Comparison of ENCODE assay signal across 1 cellular context in the genomic region with DNA sequence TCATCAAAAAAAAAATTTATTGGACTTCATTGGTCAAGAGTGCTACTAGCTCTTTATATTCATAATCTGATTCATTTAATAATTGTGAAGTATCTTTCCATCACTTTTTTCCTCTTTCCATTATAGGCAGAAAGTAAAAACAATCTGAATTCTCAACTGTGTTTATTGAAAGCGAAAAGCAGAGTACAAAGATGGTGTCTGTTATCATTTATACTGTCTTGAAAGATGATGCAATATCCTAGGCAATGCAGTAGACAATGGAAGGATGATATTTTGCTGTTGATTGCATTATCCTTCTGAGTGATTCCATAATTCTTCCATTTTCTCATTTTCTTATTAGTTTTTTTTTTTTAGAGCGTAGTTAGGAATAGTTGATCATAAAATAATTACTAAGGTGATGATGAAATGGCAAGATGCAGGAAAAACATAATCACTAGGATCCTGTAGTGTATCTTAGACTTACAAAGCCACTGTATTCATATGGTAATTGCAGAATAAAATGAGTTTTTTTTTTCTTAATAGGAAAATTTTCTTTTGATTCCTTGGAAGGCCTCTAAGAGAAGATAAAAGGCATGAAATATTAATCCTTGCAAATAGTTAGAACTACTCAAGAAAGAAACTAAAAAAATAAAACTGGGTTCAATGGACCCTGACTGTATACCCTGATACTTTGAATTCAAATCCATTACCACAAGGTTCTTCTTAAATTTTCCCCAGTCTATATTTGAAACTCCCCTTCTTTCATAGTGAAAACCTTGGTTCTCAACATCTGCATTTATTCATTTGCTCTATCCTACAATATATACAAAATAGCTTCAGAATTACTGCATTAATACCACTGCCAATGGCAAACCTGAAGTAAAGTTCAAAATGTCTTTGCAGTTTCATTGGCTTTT.
A peak's percentile ranks its signal among the peaks of the same experiment; 100 is the strongest.
TF ChIP-seq lines count a peak whose summit lies in the region.

No MANE protein-coding gene starts in this region.

TF ChIP-seq in H1, 55 proteins besides CTCF, POLR2A, EP300 and RAD21:
- TF ChIP-seq RXRA (IDR thresholded peaks at IDR 0.05; ENCODE audit: insufficient read depth, low read depth, low read length) (no peak), CEBPB (IDR thresholded peaks at IDR 0.05; ENCODE audit: low read depth, low read length) (peak; percentile 80; the same call in 1 of the 2 replicates)
- TF ChIP-seq, protein P1, sequence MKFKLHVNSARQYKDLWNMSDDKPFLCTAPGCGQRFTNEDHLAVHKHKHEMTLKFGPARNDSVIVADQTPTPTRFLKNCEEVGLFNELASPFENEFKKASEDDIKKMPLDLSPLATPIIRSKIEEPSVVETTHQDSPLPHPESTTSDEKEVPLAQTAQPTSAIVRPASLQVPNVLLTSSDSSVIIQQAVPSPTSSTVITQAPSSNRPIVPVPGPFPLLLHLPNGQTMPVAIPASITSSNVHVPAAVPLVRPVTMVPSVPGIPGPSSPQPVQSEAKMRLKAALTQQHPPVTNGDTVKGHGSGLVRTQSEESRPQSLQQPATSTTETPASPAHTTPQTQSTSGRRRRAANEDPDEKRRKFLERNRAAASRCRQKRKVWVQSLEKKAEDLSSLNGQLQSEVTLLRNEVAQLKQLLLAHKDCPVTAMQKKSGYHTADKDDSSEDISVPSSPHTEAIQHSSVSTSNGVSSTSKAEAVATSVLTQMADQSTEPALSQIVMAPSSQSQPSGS (IDR thresholded peaks at IDR 0.05; ENCODE audit: low read length): no peak
